17 cellular contexts compared by ENCODE assay signal in the genomic region with DNA sequence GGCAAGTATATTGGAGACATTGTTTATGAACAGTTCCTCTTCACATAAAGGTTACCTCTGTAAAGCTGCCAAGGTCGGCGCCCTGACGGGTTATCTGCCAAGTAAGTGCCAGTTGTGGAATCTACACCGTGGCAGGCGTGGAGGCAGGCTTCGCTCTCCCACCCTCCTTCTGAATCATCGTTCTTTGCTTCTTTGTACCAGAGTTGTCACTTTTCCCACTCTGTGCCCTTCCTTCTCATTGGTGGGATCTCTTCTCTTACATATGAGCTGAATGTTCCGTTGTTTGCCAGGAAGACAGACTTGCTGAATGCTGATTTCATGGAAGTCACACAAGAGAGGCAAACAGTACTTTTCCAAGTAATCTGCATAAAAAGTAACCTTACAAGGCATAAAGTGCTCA. TPM values are rescaled to one million over a fixed set of nuclear protein-coding genes. Genes with fewer than 3 reads are reported as not detected.
DNase-seq lines count a peak whose midpoint lies in the region; ATAC-seq lines count a peak whose summit lies in the region.
"Had no signal": no experiment of that assay in that cellular context is flagged by ENCODE, and none has a peak within 500 bp of the region (broad histone marks: within the 10 kb centered on the region; RNA-seq: fewer than 3 reads in every experiment).

No MANE protein-coding gene starts in this region.

- intact Hi-C loops in posterior cingulate gyrus (cut with DNase I) = no loop called here

- no peak for ATAC-seq in stimulated activated naive CD8-positive, alpha-beta T cell treated with anti-CD3 and anti-CD28 coated beads, Interleukin-15, Interleukin-2, amounts not matched to agents 100 U/mL and 50 U/mL, for 24 hours
- ATAC-seq in HG03469 (IDR thresholded peaks at IDR 0.05; ENCODE audit: unreplicated experiment) = no peak
- ATAC-seq: K562, Right ventricle myocardium inferior, T-cell had no signal

- DNase-seq in LHCN-M2 (ENCODE audit: low read depth) = peak; percentile 5
- peak; percentile 23 for DNase-seq in NCI-H446 treated with DMSO at 0.1 percent for 48 hours (lab: John Stamatoyannopoulos, UW)
- DNase-seq in cerebellum (ENCODE audit: low spot score) = peak; percentile 2
- DNase-seq in posterior cingulate gyrus = peak in 6 of 10 donors; percentile 12 to 84 (median 55)
- no peak for DNase-seq in stimulated activated naive CD8-positive, alpha-beta T cell treated with anti-CD3 and anti-CD28 coated beads, Interleukin-15, Interleukin-2, amounts not matched to agents 100 U/mL and 50 U/mL, for 24 hours
- no peak for DNase-seq in OCI-M2 (lab: John Stamatoyannopoulos, UW; ENCODE audit: unreplicated experiment)
- DNase-seq: activated B cell treated with CpG ODN at 0.5 μM for 24 hours; activated effector memory CD4-positive, alpha-beta T cell treated with Interleukin-2 at 50 U/mL for 16 hours; AML-193; left ventricle myocardium inferior; NCI-H1694; NK-92 treated with Interleukin-12 subunit alpha and Interleukin-12 subunit beta, amount 100 ng/mL, for 24 hours; T-cell had no signal

RNA-seq across cellular contexts. Expression of gene PTPRZ1, which starts 40.6 kb away (rescaled TPM):
- not detected in 2 replicates for total RNA-seq in LHCN-M2 (2014; rRNA removed)
- polyA plus RNA-seq in LHCN-M2 (2012) = not detected
- total RNA-seq in cerebellum = 180 TPM
- total RNA-seq: activated B cell treated with CpG ODN at 0.5 μM for 24 hours, pulmonary artery endothelial cell had no signal

Comparison
In these comparisons a context has a peak if more than half of its experiments do, and no peak if none do; other contexts are left out.
1. DNase-seq: peak in LHCN-M2 (single experiment), NCI-H446 treated with DMSO at 0.1 percent for 48 hours (single experiment), cerebellum (single experiment) and posterior cingulate gyrus (6 of 10); none in stimulated activated naive CD8-positive, alpha-beta T cell treated with anti-CD3 and anti-CD28 coated beads, Interleukin-15, Interleukin-2, amounts not matched to agents 100 U/mL and 50 U/mL, for 24 hours (single experiment) and OCI-M2 (single experiment).
2. RNA of gene PTPRZ1, which starts 40.6 kb away (total RNA-seq): 180 TPM in cerebellum (single experiment); not detected in LHCN-M2; every median in the first group is over 100 times any median in the second.